ENCODE assay signal across 13 cellular contexts in the genomic region with DNA sequence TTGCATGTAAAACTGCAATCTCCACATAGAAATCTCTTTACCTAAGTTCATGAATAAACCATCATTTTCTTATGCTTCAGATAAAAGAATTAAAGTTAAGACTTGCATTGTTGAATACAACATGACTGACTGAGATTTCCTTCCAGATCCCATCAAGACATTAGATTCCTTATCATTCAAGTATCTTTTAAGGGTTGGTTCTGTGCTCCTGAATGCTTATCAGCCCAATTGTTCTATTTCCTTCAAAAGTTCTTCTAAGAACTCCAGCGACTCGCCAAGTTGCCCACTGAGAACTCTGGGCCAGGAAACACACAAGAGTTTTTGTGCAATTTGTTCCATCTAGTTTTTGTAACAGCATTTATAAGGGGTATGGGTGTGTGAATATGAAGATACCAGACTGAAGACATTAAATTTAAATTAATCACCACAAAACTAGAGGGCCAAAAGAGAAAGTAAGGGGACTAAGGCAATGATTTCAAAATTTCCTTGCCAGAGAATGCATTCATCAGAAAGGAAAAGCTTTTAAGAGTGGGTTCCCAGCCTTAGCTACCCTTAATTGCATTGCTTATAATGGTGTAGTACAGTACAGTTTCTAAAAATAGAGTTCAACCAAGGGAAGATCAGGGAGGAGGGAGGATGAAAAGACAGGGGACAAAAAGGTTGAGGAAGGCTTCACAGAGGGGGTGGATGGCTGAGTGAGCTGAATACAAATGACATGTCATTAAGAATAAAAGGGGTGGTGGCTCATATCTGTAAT.
DNase-seq lines count a peak whose midpoint lies in the region; ATAC-seq, FAIRE-seq and TF ChIP-seq lines count a peak whose summit lies in the region.
"Had no signal": no experiment of that assay in that cellular context is flagged by ENCODE, and none has a peak within 500 bp of the region (broad histone marks: within the 10 kb centered on the region; RNA-seq: fewer than 3 reads in every experiment).

No MANE protein-coding gene starts in this region.

- TF ChIP-seq CTCF in astrocyte (IDR thresholded peaks at IDR 0.05; ENCODE audit: insufficient read depth, low read depth, low read length) = no peak
- TF ChIP-seq CTCF in mesothelial cell of epicardium (IDR thresholded peaks at IDR 0.05; ENCODE audit: unreplicated experiment) = no peak

- H3K4me3 ChIP-seq in astrocyte (ENCODE audit: insufficient read depth, low read depth, low read length) (no peak overlapping the region), subcutaneous abdominal adipose tissue (ENCODE audit: low read depth in 1 of 5, low read length in 5 of 5) (no peak overlapping the region)
- H3K4me3 ChIP-seq: SK-N-MC had no signal

- peaks cover 58% of the 10 kb centered on the region for H4K20me1 ChIP-seq in astrocyte (ENCODE audit: insufficient read depth, low read length)

- no peak overlapping the region for H2AFZ ChIP-seq in astrocyte (ENCODE audit: low read depth, low read length)

- no peak overlapping the region for H3K9ac ChIP-seq in astrocyte (ENCODE audit: low read length)
- H3K9ac ChIP-seq in subcutaneous abdominal adipose tissue (ENCODE audit: low read length in 5 of 5) = no peak overlapping the region

- H3K9me3 ChIP-seq in astrocyte (ENCODE audit: insufficient read depth, low read depth, low read length) (no peaks in the 10 kb centered on the region), subcutaneous abdominal adipose tissue (ENCODE audit: control insufficient read depth in 5 of 5, low read length in 5 of 5) (no peaks in the 10 kb centered on the region)

- H3K36me3 Mint-ChIP-seq in activated naive CD4-positive, alpha-beta T cell treated with anti-CD3 and anti-CD28 coated beads, Interleukin-2, amount 50 U/mL, for 72 hours = no peaks in the 10 kb centered on the region
- no peaks in the 10 kb centered on the region for H3K36me3 Mint-ChIP-seq in astrocyte (ENCODE audit: low read depth, unreplicated experiment)
- H3K36me3 Mint-ChIP-seq in mesothelial cell of epicardium = peaks cover 4% of the 10 kb centered on the region

- no peaks in the 10 kb centered on the region for H3K27me3 Mint-ChIP-seq in astrocyte (ENCODE audit: low read depth, unreplicated experiment)
- no peaks in the 10 kb centered on the region for H3K27me3 Mint-ChIP-seq in mesothelial cell of epicardium (ENCODE audit: low read depth)

- H3K27ac Mint-ChIP-seq in activated naive CD4-positive, alpha-beta T cell treated with anti-CD3 and anti-CD28 coated beads, Interleukin-2, amount 50 U/mL, for 72 hours = peak overlapping the region; percentile 25 to 78
- H3K27ac Mint-ChIP-seq in astrocyte (ENCODE audit: unreplicated experiment) (peak overlapping the region; percentile 87), mesothelial cell of epicardium (peak overlapping the region; percentile 77)

- no peaks in the 10 kb centered on the region for H3K27me3 ChIP-seq in astrocyte (ENCODE audit: insufficient read depth, low read length)
- H3K27me3 ChIP-seq in subcutaneous abdominal adipose tissue (ENCODE audit: control insufficient read depth in 5 of 5, insufficient read depth in 4 of 5, low read length in 5 of 5) = no peaks in the 10 kb centered on the region

- H3K36me3 ChIP-seq in astrocyte (ENCODE audit: insufficient read depth, low read length) = no peaks in the 10 kb centered on the region
- H3K36me3 ChIP-seq in subcutaneous abdominal adipose tissue (ENCODE audit: control insufficient read depth in 5 of 5, insufficient read depth in 5 of 5, low read length in 5 of 5) = no peaks in the 10 kb centered on the region

- no peak for DNase-seq in activated naive CD4-positive, alpha-beta T cell treated with anti-CD3 and anti-CD28 coated beads, Interleukin-2, amount 50 U/mL, for 72 hours (ENCODE audit: low spot score in 2 of 2)
- no peak for DNase-seq in activated naive CD4-positive, alpha-beta T cell treated with anti-CD3 and anti-CD28 coated beads, Interleukin-2, amount 50 U/mL, for 16 hours
- DNase-seq in astrocyte (ENCODE audit: low read depth) = no peak
- DNase-seq in mesothelial cell of epicardium (ENCODE audit: low spot score in 2 of 2, unreplicated experiment in 2 of 2) = no peak
- no peak for DNase-seq in NCI-H1417 treated with DMSO at 0.1 percent for 48 hours (lab: John Stamatoyannopoulos, UW)
- no peak for DNase-seq in erythroblast (lab: John Stamatoyannopoulos, UW)
- DNase-seq: hippocampal formation, NCI-H1105, NCI-H82 had no signal

- H3K4me1 Mint-ChIP-seq in astrocyte (ENCODE audit: low read depth, unreplicated experiment) = peaks cover 81% of the 10 kb centered on the region
- H3K4me1 Mint-ChIP-seq in mesothelial cell of epicardium = peaks cover 72% of the 10 kb centered on the region

- peaks cover 99% of the 10 kb centered on the region for H3K79me2 ChIP-seq in astrocyte (ENCODE audit: insufficient read depth, low read length)

- H3K27ac ChIP-seq in astrocyte (ENCODE audit: low read depth, low read length) = peak overlapping the region; percentile 82
- peak overlapping the region; percentile 76 for H3K27ac ChIP-seq in subcutaneous abdominal adipose tissue (ENCODE audit: low read depth, low read length)
- H3K27ac ChIP-seq: SK-N-MC had no signal

- H3K4me2 ChIP-seq in astrocyte (ENCODE audit: low read length) = peak overlapping the region; percentile 64

- TF ChIP-seq POLR2A in erythroblast (IDR thresholded peaks at IDR 0.05; ENCODE audit: low read length) = no peak

- H3K4me1 ChIP-seq in astrocyte (ENCODE audit: insufficient read depth, low read length) (peaks cover 80% of the 10 kb centered on the region), subcutaneous abdominal adipose tissue (ENCODE audit: control insufficient read depth in 5 of 5, insufficient read depth in 5 of 5, low read length in 5 of 5) (peaks cover 17 to 91% (median 82%) of the 10 kb centered on the region in 5 donors)

- peak overlapping the region; percentile 23 for H3K4me3 Mint-ChIP-seq in astrocyte (ENCODE audit: unreplicated experiment)
- no peak overlapping the region for H3K4me3 Mint-ChIP-seq in mesothelial cell of epicardium

- no peak for FAIRE-seq in astrocyte (lab: Jason Lieb, UNC)
- FAIRE-seq: GM18507 had no signal

- ATAC-seq in activated naive CD4-positive, alpha-beta T cell treated with anti-CD3 and anti-CD28 coated beads, Interleukin-2, amount 50 U/mL, for 72 hours = no peak
- ATAC-seq in HG02981 (IDR thresholded peaks at IDR 0.05; ENCODE audit: unreplicated experiment) = no peak

- H3K9me3 Mint-ChIP-seq in activated naive CD4-positive, alpha-beta T cell treated with anti-CD3 and anti-CD28 coated beads, Interleukin-2, amount 50 U/mL, for 72 hours = no peaks in the 10 kb centered on the region
- H3K9me3 Mint-ChIP-seq in astrocyte (ENCODE audit: unreplicated experiment) (no peaks in the 10 kb centered on the region), mesothelial cell of epicardium (no peaks in the 10 kb centered on the region)
